ENCODE assay signal across 13 cellular contexts in the genomic region with DNA sequence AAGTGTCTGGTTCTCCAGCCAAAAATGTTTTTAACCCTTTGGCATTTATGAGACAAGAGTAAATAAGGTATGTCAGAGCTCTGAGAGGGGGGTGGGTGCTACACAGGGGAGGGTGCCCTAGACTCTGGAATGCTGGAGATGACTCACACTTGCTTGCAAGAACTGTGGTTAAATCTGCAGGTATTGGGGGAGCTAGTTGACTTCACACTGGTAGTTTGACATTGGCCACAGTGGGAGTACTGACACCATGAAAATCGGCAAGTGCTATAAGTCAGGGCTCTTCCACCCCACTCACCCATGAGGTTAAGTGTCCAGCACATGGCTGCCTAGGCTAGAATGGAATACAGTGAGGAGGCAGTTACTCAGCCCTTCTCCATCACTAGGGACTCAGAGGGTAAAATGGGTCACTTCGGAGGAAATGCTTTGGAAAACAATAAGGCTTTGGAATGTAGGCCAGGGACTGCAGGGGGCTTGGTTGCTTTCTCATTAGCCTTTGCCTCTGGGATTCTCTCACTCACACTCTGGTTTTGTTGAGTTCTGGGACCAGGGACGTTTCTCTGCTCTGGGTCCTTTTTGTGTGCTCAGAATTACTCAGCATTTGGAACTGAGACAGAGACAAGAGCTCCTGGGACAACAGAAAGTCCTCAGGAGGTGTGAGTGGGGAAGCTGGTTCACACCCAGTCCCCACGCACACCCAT.
A peak's percentile ranks its signal among the peaks of the same experiment; 100 is the strongest.
DNase-seq lines count a peak whose midpoint lies in the region; ATAC-seq and TF ChIP-seq lines count a peak whose summit lies in the region.
"Had no signal": no experiment of that assay in that cellular context is flagged by ENCODE, and none has a peak within 500 bp of the region (broad histone marks: within the 10 kb centered on the region; RNA-seq: fewer than 3 reads in every experiment).

No MANE protein-coding gene starts in this region.

- 14 to 45% methylated on average over 1 to 4 of the region's 4 CpGs for WGBS in gastroesophageal sphincter (ENCODE audit: low coverage in 1 of 2), 2 donors
- 47 to 50% (median 49%) methylated on average over 4 of the region's 4 CpGs for WGBS in psoas muscle, 3 donors

- peaks cover 26% of the 10 kb centered on the region for H3K4me1 Mint-ChIP-seq in type B pancreatic cell (ENCODE audit: unreplicated experiment)
- H3K4me1 Mint-ChIP-seq in activated naive CD4-positive, alpha-beta T cell treated with anti-CD3 and anti-CD28 coated beads for 36 hours (ENCODE audit: low read depth) = no peaks in the 10 kb centered on the region
- H3K4me1 Mint-ChIP-seq: natural killer cell had no signal

- H3K27me3 Mint-ChIP-seq in type B pancreatic cell = peaks cover 5% of the 10 kb centered on the region
- peaks cover 16% of the 10 kb centered on the region for H3K27me3 Mint-ChIP-seq in activated naive CD4-positive, alpha-beta T cell treated with anti-CD3 and anti-CD28 coated beads for 36 hours (ENCODE audit: low read depth)

- ATAC-seq in gastroesophageal sphincter (no peak), psoas muscle (peak in 3 of 4 donors; percentile 22 to 51 (median 29)), HG03457 (IDR thresholded peaks at IDR 0.05; ENCODE audit: unreplicated experiment) (no peak)
- ATAC-seq: CD8-positive, alpha-beta T cell; natural killer cell had no signal

- H3K9me3 ChIP-seq in gastroesophageal sphincter = peaks cover 0 to under 1% (median 0%) of the 10 kb centered on the region in 3 donors
- H3K9me3 ChIP-seq in psoas muscle = peaks cover 3% of the 10 kb centered on the region

- no peak for TF ChIP-seq EP300 in gastroesophageal sphincter (IDR thresholded peaks at IDR 0.05)

- intact Hi-C loops in psoas muscle (cut with DNase I) = no loop called here
- intact Hi-C loops in activated naive CD4-positive, alpha-beta T cell treated with anti-CD3 and anti-CD28 coated beads for 36 hours (cut with micrococcal nuclease) = no loop called here

- peak overlapping the region in 3 of 4 donors; percentile 66 to 81 (median 73) for H3K27ac ChIP-seq in gastroesophageal sphincter
- H3K27ac ChIP-seq in psoas muscle = peak overlapping the region; percentile 28

- H3K4me3 ChIP-seq in gastroesophageal sphincter (no peak overlapping the region), psoas muscle (no peak overlapping the region)
- H3K4me3 ChIP-seq: dorsolateral prefrontal cortex had no signal

- peaks cover 5% of the 10 kb centered on the region for H3K27me3 ChIP-seq in gastroesophageal sphincter
- no peaks in the 10 kb centered on the region for H3K27me3 ChIP-seq in psoas muscle (ENCODE audit: insufficient read depth in 3 of 3, low read length in 2 of 3)

- no peaks in the 10 kb centered on the region for H3K36me3 ChIP-seq in gastroesophageal sphincter
- no peaks in the 10 kb centered on the region for H3K36me3 ChIP-seq in psoas muscle (ENCODE audit: insufficient read depth in 1 of 2, low read depth in 1 of 2)

- no peak overlapping the region for H3K27ac Mint-ChIP-seq in type B pancreatic cell
- no peak overlapping the region for H3K27ac Mint-ChIP-seq in activated naive CD4-positive, alpha-beta T cell treated with anti-CD3 and anti-CD28 coated beads for 36 hours
- H3K27ac Mint-ChIP-seq: CD8-positive, alpha-beta T cell; natural killer cell had no signal

- no peak overlapping the region for H3K4me3 Mint-ChIP-seq in type B pancreatic cell
- H3K4me3 Mint-ChIP-seq in activated naive CD4-positive, alpha-beta T cell treated with anti-CD3 and anti-CD28 coated beads for 36 hours = no peak overlapping the region
- H3K4me3 Mint-ChIP-seq: CD8-positive, alpha-beta T cell; natural killer cell had no signal

- CTCF ChIA-PET in activated naive CD4-positive, alpha-beta T cell treated with anti-CD3 and anti-CD28 coated beads for 36 hours (lab: Charles Lee) = no interaction called here

- DNase-seq in EL = peak; percentile 80
- DNase-seq in SW480 (ENCODE audit: low spot score) = peak; percentile 76
- DNase-seq in psoas muscle = peak in 1 of 2 donors; percentile 68
- no peak for DNase-seq in NK-92 (lab: John Stamatoyannopoulos, UW; ENCODE audit: unreplicated experiment)
- no peak for DNase-seq in type B pancreatic cell (ENCODE audit: extremely low spot score, unreplicated experiment)
- DNase-seq in activated naive CD4-positive, alpha-beta T cell treated with anti-CD3 and anti-CD28 coated beads for 36 hours = no peak
- DNase-seq: CD8-positive, alpha-beta T cell; dorsolateral prefrontal cortex; natural killer cell; NCI-H1105 treated with DMSO at 0.1 percent for 48 hours; SIG-M5 had no signal

- peaks cover 8% of the 10 kb centered on the region for H3K9me3 Mint-ChIP-seq in type B pancreatic cell
- peaks cover 2% of the 10 kb centered on the region for H3K9me3 Mint-ChIP-seq in activated naive CD4-positive, alpha-beta T cell treated with anti-CD3 and anti-CD28 coated beads for 36 hours
- H3K9me3 Mint-ChIP-seq: CD8-positive, alpha-beta T cell; natural killer cell had no signal

- H3K4me1 ChIP-seq in gastroesophageal sphincter = peaks cover 0 to 49% (median 22%) of the 10 kb centered on the region in 3 donors
- peaks cover 5% of the 10 kb centered on the region for H3K4me1 ChIP-seq in psoas muscle

- H3K36me3 Mint-ChIP-seq in type B pancreatic cell = no peaks in the 10 kb centered on the region
- H3K36me3 Mint-ChIP-seq in activated naive CD4-positive, alpha-beta T cell treated with anti-CD3 and anti-CD28 coated beads for 36 hours (ENCODE audit: low read depth) = no peaks in the 10 kb centered on the region
- H3K36me3 Mint-ChIP-seq: CD8-positive, alpha-beta T cell; natural killer cell had no signal

- no peak for TF ChIP-seq CTCF in gastroesophageal sphincter (IDR thresholded peaks at IDR 0.05)
- TF ChIP-seq CTCF in psoas muscle (IDR thresholded peaks at IDR 0.05) = no peak
- no peak for TF ChIP-seq CTCF in type B pancreatic cell (conservative IDR thresholded peaks at IDR 0.05)

- TF ChIP-seq POLR2A in gastroesophageal sphincter (IDR thresholded peaks at IDR 0.05) = no peak

Comparison
In these comparisons a context has a peak if more than half of its experiments do, and no peak if none do; other contexts are left out.
1. DNase-seq: peak in EL (single experiment) and SW480 (single experiment); none in NK-92 (single experiment), type B pancreatic cell (single experiment) and activated naive CD4-positive, alpha-beta T cell treated with anti-CD3 and anti-CD28 coated beads for 36 hours (single experiment).
2. ATAC-seq: peak in psoas muscle (3 of 4); none in gastroesophageal sphincter (single experiment) and HG03457 (single experiment).